In the genomic region with DNA sequence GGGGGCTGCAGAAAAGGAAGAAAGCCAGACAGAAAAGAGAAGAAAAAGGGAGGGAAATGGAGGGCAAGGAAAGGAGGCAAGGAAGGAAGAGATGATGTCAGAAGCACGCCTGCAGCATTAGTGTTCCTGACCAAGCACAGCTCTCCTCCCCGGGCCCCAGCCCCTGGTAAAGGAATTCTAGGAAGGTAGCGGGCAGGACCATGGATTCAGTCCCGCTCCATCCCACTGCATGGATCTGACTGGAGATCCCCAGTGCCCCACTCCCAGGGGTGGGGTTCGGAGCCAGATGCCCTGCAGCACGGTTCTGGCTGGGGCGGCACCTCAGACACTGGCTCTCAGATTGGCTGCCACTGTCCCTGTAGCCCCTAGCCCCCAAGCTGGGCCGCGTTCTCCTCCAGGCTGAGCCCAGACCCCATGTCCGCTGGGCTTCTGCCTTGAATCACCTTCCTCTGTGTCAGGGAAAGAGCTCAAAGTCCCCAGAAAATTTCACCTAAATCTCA, we compare ENCODE assay signal across 33 cellular contexts. TPM values are rescaled to one million over a fixed set of nuclear protein-coding genes. Genes with fewer than 3 reads are reported as not detected.
"Had no signal": no experiment of that assay in that cellular context is flagged by ENCODE, and none has a peak within 500 bp of the region (broad histone marks: within the 10 kb centered on the region; RNA-seq: fewer than 3 reads in every experiment).

No MANE protein-coding gene starts in this region.

- H3K36me3 Mint-ChIP-seq: activated naive CD4-positive, alpha-beta T cell treated with anti-CD3 and anti-CD28 coated beads, Interleukin-2, amount 50 U/mL, for 24 hours; activated naive CD8-positive, alpha-beta T cell treated with anti-CD3 and anti-CD28 coated beads, Interleukin-2, amount 10 ng/mL, durations not matched to agents 7 days and 5 days had no signal

- H3K27ac ChIP-seq: ascending aorta, KMS-11, PC-9, SJCRH30, SK-N-MC, WERI-Rb-1 had no signal

- H3K9me3 Mint-ChIP-seq: activated CD8-positive, alpha-beta T cell treated with anti-CD3 and anti-CD28 coated beads for 36 hours; activated naive CD4-positive, alpha-beta T cell treated with anti-CD3 and anti-CD28 coated beads, Interleukin-2, amount 50 U/mL, for 24 hours; activated naive CD8-positive, alpha-beta T cell treated with anti-CD3 and anti-CD28 coated beads, Interleukin-2, amount 10 ng/mL, durations not matched to agents 7 days and 5 days had no signal

- H3K36me3 ChIP-seq: ascending aorta, WERI-Rb-1 had no signal

- ATAC-seq: activated CD8-positive, alpha-beta T cell treated with anti-CD3 and anti-CD28 coated beads for 36 hours; activated T-cell treated with anti-CD3 and anti-CD28 coated beads, Interleukin-2, amount 50 U/mL, for 72 hours; activated T-helper 17 cell treated with anti-CD3 and anti-CD28 coated beads, Interleukin-2, amount 50 U/mL, for 72 hours had no signal

- H3K4me1 ChIP-seq: ascending aorta had no signal

- H3K4me3 Mint-ChIP-seq: activated CD8-positive, alpha-beta T cell treated with anti-CD3 and anti-CD28 coated beads for 36 hours; activated naive CD4-positive, alpha-beta T cell treated with anti-CD3 and anti-CD28 coated beads, Interleukin-2, amount 50 U/mL, for 24 hours; activated naive CD8-positive, alpha-beta T cell treated with anti-CD3 and anti-CD28 coated beads, Interleukin-2, amount 10 ng/mL, durations not matched to agents 7 days and 5 days; activated T-cell treated with anti-CD3 and anti-CD28 coated beads, Interleukin-2, amount 50 U/mL, for 72 hours; activated T-helper 17 cell treated with anti-CD3 and anti-CD28 coated beads, Interleukin-2, amount 50 U/mL, for 72 hours had no signal

- H3K27ac Mint-ChIP-seq: activated CD8-positive, alpha-beta T cell treated with anti-CD3 and anti-CD28 coated beads for 36 hours; activated naive CD4-positive, alpha-beta T cell treated with anti-CD3 and anti-CD28 coated beads, Interleukin-2, amount 50 U/mL, for 24 hours; activated naive CD8-positive, alpha-beta T cell treated with anti-CD3 and anti-CD28 coated beads, Interleukin-2, amount 10 ng/mL, durations not matched to agents 7 days and 5 days; activated T-cell treated with anti-CD3 and anti-CD28 coated beads, Interleukin-2, amount 50 U/mL, for 72 hours; activated T-helper 17 cell treated with anti-CD3 and anti-CD28 coated beads, Interleukin-2, amount 50 U/mL, for 72 hours had no signal

- H3K9ac ChIP-seq: KMS-11 had no signal

- H3K4me3 ChIP-seq: ascending aorta, PC-9, SJCRH30, SK-N-MC had no signal

- H3K4me2 ChIP-seq: KMS-11, PC-9 had no signal

- H3K9me3 ChIP-seq: ascending aorta, SJCRH30 had no signal

- H3K27me3 Mint-ChIP-seq: activated naive CD4-positive, alpha-beta T cell treated with anti-CD3 and anti-CD28 coated beads, Interleukin-2, amount 50 U/mL, for 24 hours; activated T-helper 17 cell treated with anti-CD3 and anti-CD28 coated beads, Interleukin-2, amount 50 U/mL, for 72 hours had no signal

- DNase-seq: activated CD4-positive, alpha-beta T cell treated with anti-CD3 and anti-CD28 coated beads for 1 hour; activated CD4-positive, alpha-beta T cell treated with anti-CD3 and anti-CD28 coated beads for 48 hours; activated CD4-positive, alpha-beta T cell treated with anti-CD3 and anti-CD28 coated beads, Interleukin-2, amount 50 U/mL, for 4 hours; activated CD4-positive, CD25-positive, alpha-beta regulatory T cell; activated CD8-positive, alpha-beta T cell treated with anti-CD3 and anti-CD28 coated beads for 36 hours; activated effector memory CD4-positive, alpha-beta T cell treated with anti-CD3 and anti-CD28 coated beads, Interleukin-2, amount 50 U/mL, for 16 hours; activated naive CD4-positive, alpha-beta T cell treated with Interleukin-2 at 50 U/mL for 16 hours; activated naive CD8-positive, alpha-beta T cell treated with anti-CD3 and anti-CD28 coated beads, Interleukin-2, amount 10 ng/mL, durations not matched to agents 7 days and 5 days; activated T-cell treated with anti-CD3 and anti-CD28 coated beads, Interleukin-2, amount 50 U/mL, for 1 hour; activated T-cell treated with anti-CD3 and anti-CD28 coated beads, Interleukin-2, amount 50 U/mL, for 72 hours; amygdala; MM.1S; MV-4-11; NCI-H1092; NCI-H1436 treated with DMSO at 0.1 percent for 48 hours; NCI-H187; NCI-H2029 treated with DMSO at 0.1 percent for 48 hours; NCI-H2107; NCI-H2171; NCI-H510A; NCI-H526; NCI-H748 treated with DMSO at 0.1 percent for 48 hours; NK-92 treated with Interleukin-12 subunit alpha and Interleukin-12 subunit beta, amount 100 ng/mL, for 24 hours; PC-9; SHP77; T1000; WERI-Rb-1 had no signal

- H3K27me3 ChIP-seq: ascending aorta, SJCRH30 had no signal

- H2AFZ ChIP-seq: PC-9 had no signal

RNA-seq across cellular contexts. Expression of a gene that starts 59.8 kb away (rescaled TPM):
- total RNA-seq: PC-9 had no signal
